In genomic region chr19:8154014-8154413, GRCh38 we compare ENCODE assay signal across 10 cellular contexts. TPM values are rescaled to one million over a fixed set of nuclear protein-coding genes. Genes with fewer than 3 reads are reported as not detected.
DNase-seq lines count a peak whose midpoint lies in the region; TF ChIP-seq lines count a peak whose summit lies in the region.
"Not testable (repeated sequence)": the region's sequence is repeated elsewhere in the genome, so short reads cannot be mapped to it uniquely, and the experiment has no call there.
"Had no signal": no experiment of that assay in that cellular context is flagged by ENCODE, and none has a peak within 500 bp of the region (broad histone marks: within the 10 kb centered on the region; RNA-seq: fewer than 3 reads in every experiment).

No MANE protein-coding gene starts in this region.

- H3K27me3 ChIP-seq in OCI-LY3 (ENCODE audit: low read depth, low read length), result peaks cover 14% of the 10 kb centered on the region

- H3K4me1 Mint-ChIP-seq in HFFc6 (ENCODE audit: low read depth); activated CD4-positive, alpha-beta T cell treated with anti-CD3 and anti-CD28 coated beads, Interleukin-2, amount 10 ng/mL, durations not matched to agents 7 days and 5 days; activated naive CD4-positive, alpha-beta T cell treated with anti-CD3 and anti-CD28 coated beads, Interleukin-2, amount 10 ng/mL, durations not matched to agents 7 days and 5 days: not testable (repeated sequence)
- H3K4me1 Mint-ChIP-seq in osteocyte (ENCODE audit: unreplicated experiment), result peaks cover 12% of the 10 kb centered on the region

- not testable (repeated sequence) for H3K4me3 ChIP-seq in OCI-LY3 (ENCODE audit: low read length); fibroblast of the aortic adventitia (ENCODE audit: low read depth, low read length)

- H3K27me3 Mint-ChIP-seq in HFFc6 (ENCODE audit: insufficient read depth) (peaks cover 36% of the 10 kb centered on the region), osteocyte (ENCODE audit: unreplicated experiment) (peaks cover 39% of the 10 kb centered on the region)
- peaks cover 38% of the 10 kb centered on the region for H3K27me3 Mint-ChIP-seq in activated CD4-positive, alpha-beta T cell treated with anti-CD3 and anti-CD28 coated beads, Interleukin-2, amount 10 ng/mL, durations not matched to agents 7 days and 5 days
- peaks cover 83% of the 10 kb centered on the region for H3K27me3 Mint-ChIP-seq in activated naive CD4-positive, alpha-beta T cell treated with anti-CD3 and anti-CD28 coated beads, Interleukin-2, amount 10 ng/mL, durations not matched to agents 7 days and 5 days

- H3K79me2 ChIP-seq in OCI-LY3 (ENCODE audit: low read length), result not testable (repeated sequence)

- not testable (repeated sequence) for H3K4me1 ChIP-seq in OCI-LY3 (ENCODE audit: low read length)

- H3K27ac ChIP-seq in OCI-LY3 (ENCODE audit: low read length), result not testable (repeated sequence)

- H2AFZ ChIP-seq in OCI-LY3 (ENCODE audit: low read depth, low read length), result 0 out of 2 replicates have a peak overlapping the region, but pooled peaks have one; percentile 25

- POLR2A ChIA-PET in activated CD4-positive, alpha-beta T cell treated with anti-CD3 and anti-CD28 coated beads, Interleukin-2, amount 10 ng/mL, durations not matched to agents 7 days and 5 days (lab: Charles Lee), result not testable (repeated sequence)

- H3K36me3 Mint-ChIP-seq in HFFc6 (ENCODE audit: low read depth); activated CD4-positive, alpha-beta T cell treated with anti-CD3 and anti-CD28 coated beads, Interleukin-2, amount 10 ng/mL, durations not matched to agents 7 days and 5 days (ENCODE audit: low read depth); activated naive CD4-positive, alpha-beta T cell treated with anti-CD3 and anti-CD28 coated beads, Interleukin-2, amount 10 ng/mL, durations not matched to agents 7 days and 5 days; osteocyte (ENCODE audit: unreplicated experiment): not testable (repeated sequence)

- not testable (repeated sequence) for H3K9me3 Mint-ChIP-seq in HFFc6; activated CD4-positive, alpha-beta T cell treated with anti-CD3 and anti-CD28 coated beads, Interleukin-2, amount 10 ng/mL, durations not matched to agents 7 days and 5 days; activated naive CD4-positive, alpha-beta T cell treated with anti-CD3 and anti-CD28 coated beads, Interleukin-2, amount 10 ng/mL, durations not matched to agents 7 days and 5 days; osteocyte (ENCODE audit: unreplicated experiment)

- not testable (repeated sequence) for H3K4me3 Mint-ChIP-seq in HFFc6; activated CD4-positive, alpha-beta T cell treated with anti-CD3 and anti-CD28 coated beads, Interleukin-2, amount 10 ng/mL, durations not matched to agents 7 days and 5 days; activated naive CD4-positive, alpha-beta T cell treated with anti-CD3 and anti-CD28 coated beads, Interleukin-2, amount 10 ng/mL, durations not matched to agents 7 days and 5 days; osteocyte (ENCODE audit: unreplicated experiment)

- not testable (repeated sequence) for H3K4me2 ChIP-seq in OCI-LY3 (ENCODE audit: low read length)

- H3K27ac Mint-ChIP-seq in HFFc6; activated naive CD4-positive, alpha-beta T cell treated with anti-CD3 and anti-CD28 coated beads, Interleukin-2, amount 10 ng/mL, durations not matched to agents 7 days and 5 days; osteocyte (ENCODE audit: unreplicated experiment): not testable (repeated sequence)
- H3K27ac Mint-ChIP-seq in activated CD4-positive, alpha-beta T cell treated with anti-CD3 and anti-CD28 coated beads, Interleukin-2, amount 10 ng/mL, durations not matched to agents 7 days and 5 days, result peak overlapping the region; percentile 50

- peak; percentile 51 for DNase-seq in GM10266 (ENCODE audit: extremely low spot score)
- not testable (repeated sequence) for DNase-seq in HFFc6; fibroblast of the aortic adventitia (ENCODE audit: low read depth); osteocyte (ENCODE audit: extremely low spot score, unreplicated experiment)
- peak; percentile 42 for DNase-seq in activated CD4-positive, alpha-beta T cell treated with anti-CD3 and anti-CD28 coated beads, Interleukin-2, amount 10 ng/mL, durations not matched to agents 7 days and 5 days
- DNase-seq in activated naive CD4-positive, alpha-beta T cell treated with anti-CD3 and anti-CD28 coated beads, Interleukin-2, amount 10 ng/mL, durations not matched to agents 7 days and 5 days, result peak; percentile 61

- TF ChIP-seq CTCF in GM10266 (IDR thresholded peaks at IDR 0.05; ENCODE audit: control insufficient read depth, insufficient read depth, low read depth, missing control alignments) (peak; percentile 41), HFFc6 (IDR thresholded peaks at IDR 0.05) (peak; percentile 34), OCI-LY3 (IDR thresholded peaks at IDR 0.05; ENCODE audit: low read depth, low read length) (peak; percentile 31), fibroblast of the aortic adventitia (IDR thresholded peaks at IDR 0.05; ENCODE audit: insufficient read depth, low read length) (peak; percentile 21), osteocyte (IDR thresholded peaks at IDR 0.05) (peak; percentile 20)

- not testable (repeated sequence) for H3K36me3 ChIP-seq in OCI-LY3 (replicated peaks; ENCODE audit: low read depth, low read length)

- H4K20me1 ChIP-seq in OCI-LY3 (ENCODE audit: insufficient read depth, low read length), result not testable (repeated sequence)

- not testable (repeated sequence) for H3K9me3 ChIP-seq in OCI-LY3 (ENCODE audit: insufficient read depth, low read length)

- CTCF ChIA-PET in activated CD4-positive, alpha-beta T cell treated with anti-CD3 and anti-CD28 coated beads, Interleukin-2, amount 10 ng/mL, durations not matched to agents 7 days and 5 days (lab: Charles Lee), result not testable (repeated sequence)
- CTCF ChIA-PET in activated naive CD4-positive, alpha-beta T cell treated with anti-CD3 and anti-CD28 coated beads, Interleukin-2, amount 10 ng/mL, durations not matched to agents 7 days and 5 days (lab: Charles Lee), result interaction anchor here (0.7 to 1.7 kb wide), 3 partner anchors 98 to 302 kb away, joined by 3 to 5 read pairs (median 4); no protein-coding TSS in a partner anchor

- not testable (repeated sequence) for H3K9ac ChIP-seq in OCI-LY3 (ENCODE audit: low read length)

RNA-seq across cellular contexts. Expression of gene FBN3, which starts 4.6 kb away (rescaled TPM):
- not detected for total RNA-seq in HFFc6 (2021; fragmentation: NEBNext Ultra II Directional; extraction: Animal tissue kit (Norgen Biotek cat#: 25700))
- not detected for total RNA-seq in activated CD4-positive, alpha-beta T cell treated with anti-CD3 and anti-CD28 coated beads, Interleukin-2, amount 10 ng/mL, durations not matched to agents 7 days and 5 days
- not detected in 2 replicates for total RNA-seq in fibroblast of the aortic adventitia (ENCODE audit: low replicate concordance)
- 0.19 and 0.42 TPM in 2 replicates for total RNA-seq in osteocyte
- total RNA-seq: Calu3, HT1080, lung microvascular endothelial cell had no signal

RNA-seq across cellular contexts. Expression of gene CERS4, which starts 55.2 kb away (rescaled TPM):
- not detected for total RNA-seq in HFFc6 (2021; fragmentation: NEBNext Ultra II Directional; extraction: Animal tissue kit (Norgen Biotek cat#: 25700))
- 10 to 100 TPM; 26.7 to 33.1 TPM for total RNA-seq in activated CD4-positive, alpha-beta T cell treated with anti-CD3 and anti-CD28 coated beads, Interleukin-2, amount 10 ng/mL, durations not matched to agents 7 days and 5 days
- 2.1 and 14.1 TPM in 2 replicates for total RNA-seq in fibroblast of the aortic adventitia (ENCODE audit: low replicate concordance)
- total RNA-seq in osteocyte, result 16.4 and 16.7 TPM in 2 replicates
